ENCODE assay signal across 21 cellular contexts in the genomic region with DNA sequence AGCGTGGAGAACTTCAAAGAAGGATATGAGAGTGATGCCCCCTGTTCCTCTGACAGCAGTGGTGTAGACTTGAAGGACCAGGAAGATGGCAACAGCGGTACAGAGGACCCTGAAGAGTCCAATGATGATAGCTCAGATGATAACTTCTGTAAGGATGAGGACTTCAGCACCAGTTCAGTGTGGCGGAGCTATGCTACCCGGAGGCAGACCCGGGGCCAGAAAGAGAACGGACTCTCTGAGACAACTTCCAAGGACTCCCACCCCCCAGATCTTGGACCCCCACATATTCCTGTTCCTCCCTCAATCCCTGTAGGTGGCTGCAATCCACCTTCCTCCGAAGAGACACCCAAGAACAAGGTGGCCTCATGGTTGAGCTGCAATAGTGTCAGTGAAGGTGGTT. TPM values are rescaled to one million over a fixed set of nuclear protein-coding genes. Genes with fewer than 3 reads are reported as not detected.
A peak's percentile ranks its signal among the peaks of the same experiment; 100 is the strongest.
DNase-seq lines count a peak whose midpoint lies in the region; ATAC-seq and TF ChIP-seq lines count a peak whose summit lies in the region.
"Had no signal": no experiment of that assay in that cellular context is flagged by ENCODE, and none has a peak within 500 bp of the region (broad histone marks: within the 10 kb centered on the region; RNA-seq: fewer than 3 reads in every experiment).

No MANE protein-coding gene starts in this region.

- peaks cover 50% of the 10 kb centered on the region for H3K36me3 Mint-ChIP-seq in activated naive CD4-positive, alpha-beta T cell treated with anti-CD3 and anti-CD28 coated beads for 36 hours (ENCODE audit: low read depth)
- H3K36me3 Mint-ChIP-seq in activated naive CD4-positive, alpha-beta T cell treated with anti-CD3 and anti-CD28 coated beads, Interleukin-2, amount 50 U/mL, for 72 hours, result peaks cover 9 to 27% of the 10 kb centered on the region in 2 donors

- POLR2A ChIA-PET in RWPE1 (lab: Yijun Ruan, JAX; ENCODE audit: low non-redundant PET), result interaction anchor here (0.5 kb wide), 1 partner anchor 409 kb away, joined by 4 read pairs; no protein-coding TSS in a partner anchor

- no peak for ATAC-seq in activated naive CD4-positive, alpha-beta T cell treated with anti-CD3 and anti-CD28 coated beads, Interleukin-2, amount 50 U/mL, for 72 hours
- ATAC-seq in GM19463 (IDR thresholded peaks at IDR 0.05; ENCODE audit: unreplicated experiment), result no peak
- ATAC-seq: GM23338 had no signal

- no peaks in the 10 kb centered on the region for H3K27me3 Mint-ChIP-seq in activated naive CD4-positive, alpha-beta T cell treated with anti-CD3 and anti-CD28 coated beads for 36 hours (ENCODE audit: low read depth)
- H3K27me3 Mint-ChIP-seq: CD4-positive, alpha-beta T cell had no signal

- H3K4me1 Mint-ChIP-seq in activated naive CD4-positive, alpha-beta T cell treated with anti-CD3 and anti-CD28 coated beads for 36 hours (ENCODE audit: low read depth), result peaks cover 15% of the 10 kb centered on the region
- H3K4me1 Mint-ChIP-seq: GM23338 had no signal

- CTCF ChIA-PET in activated naive CD4-positive, alpha-beta T cell treated with anti-CD3 and anti-CD28 coated beads for 36 hours (lab: Charles Lee), result no interaction called here
- CTCF ChIA-PET in RWPE1 (lab: Yijun Ruan, JAX), result no interaction called here

- peak overlapping the region; percentile 21; the same call in 1 of the 2 replicates for H3K27ac ChIP-seq in RWPE1
- H3K27ac ChIP-seq: KMS-11, Peyer's patch, SJCRH30 had no signal

- intact Hi-C loops in activated naive CD4-positive, alpha-beta T cell treated with anti-CD3 and anti-CD28 coated beads for 36 hours (cut with micrococcal nuclease), result no loop called here
- intact Hi-C loops in posterior vena cava (cut with DNase I), result no loop called here

- no peak for DNase-seq in activated naive CD4-positive, alpha-beta T cell treated with anti-CD3 and anti-CD28 coated beads for 36 hours
- DNase-seq in activated naive CD4-positive, alpha-beta T cell treated with anti-CD3 and anti-CD28 coated beads, Interleukin-2, amount 50 U/mL, for 72 hours (ENCODE audit: low spot score in 2 of 2), result no peak
- no peak for DNase-seq in RWPE1 (ENCODE audit: low spot score)
- peak; percentile 34 for DNase-seq in posterior vena cava (ENCODE audit: low spot score)
- no peak for DNase-seq in central memory CD4-positive, alpha-beta T cell
- DNase-seq in DMS53 (lab: John Stamatoyannopoulos, UW), result no peak
- DNase-seq: CD4-positive, alpha-beta T cell; COR-L47; DMS 273 treated with DMSO at 0.1 percent for 48 hours; DND-41; MV-4-11; NCI-H1694; NCI-H2081; NCI-H2171; NCI-H524 treated with DMSO at 0.1 percent for 48 hours; NCI-H82; SJCRH30 had no signal

- no peaks in the 10 kb centered on the region for H3K9me3 Mint-ChIP-seq in activated naive CD4-positive, alpha-beta T cell treated with anti-CD3 and anti-CD28 coated beads for 36 hours
- H3K9me3 Mint-ChIP-seq in activated naive CD4-positive, alpha-beta T cell treated with anti-CD3 and anti-CD28 coated beads, Interleukin-2, amount 50 U/mL, for 72 hours, result no peaks in the 10 kb centered on the region
- H3K9me3 Mint-ChIP-seq: CD4-positive, alpha-beta T cell; GM23338 had no signal

- TF ChIP-seq CTCF in RWPE1 (conservative IDR thresholded peaks at IDR 0.05; ENCODE audit: low read depth), result no peak

- H3K27ac Mint-ChIP-seq in activated naive CD4-positive, alpha-beta T cell treated with anti-CD3 and anti-CD28 coated beads for 36 hours, result peak overlapping the region; percentile 62
- H3K27ac Mint-ChIP-seq in activated naive CD4-positive, alpha-beta T cell treated with anti-CD3 and anti-CD28 coated beads, Interleukin-2, amount 50 U/mL, for 72 hours, result no peak overlapping the region
- H3K27ac Mint-ChIP-seq: CD4-positive, alpha-beta T cell; GM23338 had no signal

- no peak overlapping the region for H3K4me3 Mint-ChIP-seq in activated naive CD4-positive, alpha-beta T cell treated with anti-CD3 and anti-CD28 coated beads for 36 hours
- H3K4me3 Mint-ChIP-seq: CD4-positive, alpha-beta T cell; GM23338 had no signal

RNA-seq across cellular contexts. Expression of a gene that starts 14.0 kb away (rescaled TPM):
- total RNA-seq in activated naive CD4-positive, alpha-beta T cell treated with anti-CD3 and anti-CD28 coated beads for 36 hours, result 100 to 1,000 TPM; 130 to 135 TPM
- 100 to 1,000 TPM; 110 to 134 TPM for total RNA-seq in activated naive CD4-positive, alpha-beta T cell treated with anti-CD3 and anti-CD28 coated beads, Interleukin-2, amount 50 U/mL, for 72 hours
- total RNA-seq in posterior vena cava, result 100 to 1,000 TPM; 112 to 133 TPM

RNA-seq across cellular contexts. Expression of a gene that starts 21.4 kb away (rescaled TPM):
- not detected for total RNA-seq in activated naive CD4-positive, alpha-beta T cell treated with anti-CD3 and anti-CD28 coated beads for 36 hours
- not detected for total RNA-seq in activated naive CD4-positive, alpha-beta T cell treated with anti-CD3 and anti-CD28 coated beads, Interleukin-2, amount 50 U/mL, for 72 hours
- total RNA-seq in posterior vena cava, result under 1 TPM in 1 of 2 donors, not detected in 1; 0.19 TPM
- total RNA-seq: CD4-positive, alpha-beta T cell; SJCRH30 had no signal

RNA-seq across cellular contexts. Expression of a gene that starts 34.5 kb away (rescaled TPM):
- 10 to 100 TPM; 40.4 to 44.7 TPM for total RNA-seq in activated naive CD4-positive, alpha-beta T cell treated with anti-CD3 and anti-CD28 coated beads for 36 hours
- total RNA-seq in activated naive CD4-positive, alpha-beta T cell treated with anti-CD3 and anti-CD28 coated beads, Interleukin-2, amount 50 U/mL, for 72 hours, result 10 to 100 TPM; 57.4 to 73.6 TPM
- total RNA-seq in posterior vena cava, result 10 to 100 TPM; 26.4 to 26.8 TPM

RNA-seq across cellular contexts. Expression of a gene that starts 46.1 kb away (rescaled TPM):
- total RNA-seq in activated naive CD4-positive, alpha-beta T cell treated with anti-CD3 and anti-CD28 coated beads for 36 hours, result 10 to 100 TPM; 14.6 to 15.1 TPM
- total RNA-seq in activated naive CD4-positive, alpha-beta T cell treated with anti-CD3 and anti-CD28 coated beads, Interleukin-2, amount 50 U/mL, for 72 hours, result 10 to 100 TPM; 23.3 to 32.3 TPM
- 10 to 100 TPM; 17.3 to 17.8 TPM for total RNA-seq in posterior vena cava

RNA-seq across cellular contexts. Expression of a gene that starts 47.6 kb away (rescaled TPM):
- total RNA-seq in activated naive CD4-positive, alpha-beta T cell treated with anti-CD3 and anti-CD28 coated beads for 36 hours, result 10 to 100 TPM; 13.3 to 15.9 TPM
- total RNA-seq in activated naive CD4-positive, alpha-beta T cell treated with anti-CD3 and anti-CD28 coated beads, Interleukin-2, amount 50 U/mL, for 72 hours, result 10 to 100 TPM; 18.0 to 20.7 TPM
- 10 to 100 TPM; 15.5 to 17.4 TPM for total RNA-seq in posterior vena cava
